Comparison of ENCODE assay signal across 8 cellular contexts in genomic region chr1:98794196-98794886, GRCh38.
DNase-seq lines count a peak whose midpoint lies in the region; ATAC-seq, FAIRE-seq and TF ChIP-seq lines count a peak whose summit lies in the region.

No MANE protein-coding gene starts in this region.

- TF ChIP-seq RAD21 in A549 (conservative IDR thresholded peaks at IDR 0.05 in 1 of 2, IDR thresholded peaks at IDR 0.05 in 1 of 2): peak; percentile 51 to 66; a peak in 4 of 5 replicates

- H3K4me1 ChIP-seq in A549 (no peaks in the 10 kb centered on the region), body of pancreas (no peaks in the 10 kb centered on the region)

- peak overlapping the region; percentile 39 for H3K27ac Mint-ChIP-seq in T-helper 17 cell

- CTCF ChIA-PET in A549 (lab: Yijun Ruan, JAX): interaction anchor here (0.7 to 1.6 kb wide), 4 partner anchors 9 to 949 kb away, joined by 3 to 4 read pairs (median 3); no protein-coding TSS in a partner anchor

- no peaks in the 10 kb centered on the region for H3K36me3 Mint-ChIP-seq in T-helper 17 cell (ENCODE audit: low read depth)

- DNase-seq in A549 (ENCODE audit: low read depth in 1 of 2, low spot score in 1 of 2) (peak; percentile 21 to 56), MV-4-11 (lab: John Stamatoyannopoulos, UW) (peak; percentile 62), T-helper 17 cell (peak in 2 of 3 donors; percentile 17 to 34), body of pancreas (peak; percentile 33 to 62 (median 42))
- DNase-seq in stimulated activated CD4-positive, alpha-beta T cell treated with anti-CD3 and anti-CD28 coated beads, Interleukin-4, amount 100 ng/mL, for 24 hours: peak; percentile 50

- H3K9me3 ChIP-seq in A549: no peaks in the 10 kb centered on the region
- no peaks in the 10 kb centered on the region for H3K9me3 ChIP-seq in T-helper 17 cell (ENCODE audit: control insufficient read depth, low read length, poor library complexity, severe bottlenecking)
- no peaks in the 10 kb centered on the region for H3K9me3 ChIP-seq in body of pancreas

- ATAC-seq in A549 (peak; percentile 78 to 86; a peak in 5 of 6 replicates), HG02623 (IDR thresholded peaks at IDR 0.05; ENCODE audit: unreplicated experiment) (peak; percentile 97), T-helper 17 cell (peak; percentile 85), body of pancreas (peak; percentile 89)

- H3K4me2 ChIP-seq in A549: no peak overlapping the region

- intact Hi-C loops in body of pancreas (cut with DNase I): no loop called here

- POLR2A ChIA-PET in A549 (lab: Yijun Ruan, JAX): no interaction called here

- H3K27me3 Mint-ChIP-seq in T-helper 17 cell: no peaks in the 10 kb centered on the region

- no peak overlapping the region for H3K4me3 ChIP-seq in A549
- no peak overlapping the region for H3K4me3 ChIP-seq in GM12875 (ENCODE audit: low read depth, low read length)
- H3K4me3 ChIP-seq in body of pancreas: no peak overlapping the region

- H3K27me3 ChIP-seq in body of pancreas: no peaks in the 10 kb centered on the region

- H3K27ac ChIP-seq in A549: no peak overlapping the region
- H3K27ac ChIP-seq in body of pancreas: no peak overlapping the region

- H3K36me3 ChIP-seq in body of pancreas (replicated peaks in 1 of 2; ENCODE audit: insufficient read depth in 1 of 2, low read depth in 2 of 2): no peaks in the 10 kb centered on the region

- no peak for TF ChIP-seq POLR2A in A549 (IDR thresholded peaks at IDR 0.05; ENCODE audit: low read length)
- TF ChIP-seq POLR2A in body of pancreas (IDR thresholded peaks at IDR 0.05): no peak

- peaks cover 23% of the 10 kb centered on the region for H3K4me1 Mint-ChIP-seq in T-helper 17 cell

- 15% methylated on average over 3 of the region's 3 CpGs for WGBS in A549 (ENCODE audit: missing lambda C conversion rate)
- 9 to 15% methylated on average over 3 of the region's 3 CpGs for WGBS in body of pancreas, 2 donors

- no peak for TF ChIP-seq EP300 in A549 (IDR thresholded peaks at IDR 0.05)

- TF ChIP-seq CTCF in A549 (IDR thresholded peaks at IDR 0.05) (peak; percentile 52), GM12875 (IDR thresholded peaks at IDR 0.05; ENCODE audit: borderline replicate concordance, insufficient read depth, low read depth, low read length) (peak; percentile 68), body of pancreas (IDR thresholded peaks at IDR 0.05) (peak; percentile 14 to 68 (median 63))

- no peak for FAIRE-seq in A549 (lab: Jason Lieb, UNC)
- FAIRE-seq in islet of Langerhans (lab: Jason Lieb, UNC): peak; percentile 91

- H3K4me3 Mint-ChIP-seq in T-helper 17 cell: no peak overlapping the region

TF ChIP-seq in A549, 52 proteins besides CTCF, POLR2A, EP300 and RAD21:
- TF ChIP-seq SMC3 (IDR thresholded peaks at IDR 0.05): peak; percentile 31; the same call in 1 of the 3 replicates
- TF ChIP-seq, protein P1, sequence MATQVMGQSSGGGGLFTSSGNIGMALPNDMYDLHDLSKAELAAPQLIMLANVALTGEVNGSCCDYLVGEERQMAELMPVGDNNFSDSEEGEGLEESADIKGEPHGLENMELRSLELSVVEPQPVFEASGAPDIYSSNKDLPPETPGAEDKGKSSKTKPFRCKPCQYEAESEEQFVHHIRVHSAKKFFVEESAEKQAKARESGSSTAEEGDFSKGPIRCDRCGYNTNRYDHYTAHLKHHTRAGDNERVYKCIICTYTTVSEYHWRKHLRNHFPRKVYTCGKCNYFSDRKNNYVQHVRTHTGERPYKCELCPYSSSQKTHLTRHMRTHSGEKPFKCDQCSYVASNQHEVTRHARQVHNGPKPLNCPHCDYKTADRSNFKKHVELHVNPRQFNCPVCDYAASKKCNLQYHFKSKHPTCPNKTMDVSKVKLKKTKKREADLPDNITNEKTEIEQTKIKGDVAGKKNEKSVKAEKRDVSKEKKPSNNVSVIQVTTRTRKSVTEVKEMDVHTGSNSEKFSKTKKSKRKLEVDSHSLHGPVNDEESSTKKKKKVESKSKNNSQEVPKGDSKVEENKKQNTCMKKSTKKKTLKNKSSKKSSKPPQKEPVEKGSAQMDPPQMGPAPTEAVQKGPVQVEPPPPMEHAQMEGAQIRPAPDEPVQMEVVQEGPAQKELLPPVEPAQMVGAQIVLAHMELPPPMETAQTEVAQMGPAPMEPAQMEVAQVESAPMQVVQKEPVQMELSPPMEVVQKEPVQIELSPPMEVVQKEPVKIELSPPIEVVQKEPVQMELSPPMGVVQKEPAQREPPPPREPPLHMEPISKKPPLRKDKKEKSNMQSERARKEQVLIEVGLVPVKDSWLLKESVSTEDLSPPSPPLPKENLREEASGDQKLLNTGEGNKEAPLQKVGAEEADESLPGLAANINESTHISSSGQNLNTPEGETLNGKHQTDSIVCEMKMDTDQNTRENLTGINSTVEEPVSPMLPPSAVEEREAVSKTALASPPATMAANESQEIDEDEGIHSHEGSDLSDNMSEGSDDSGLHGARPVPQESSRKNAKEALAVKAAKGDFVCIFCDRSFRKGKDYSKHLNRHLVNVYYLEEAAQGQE (IDR thresholded peaks at IDR 0.05): no peak
